Comparison of ENCODE assay signal across 8 cellular contexts in the genomic region with DNA sequence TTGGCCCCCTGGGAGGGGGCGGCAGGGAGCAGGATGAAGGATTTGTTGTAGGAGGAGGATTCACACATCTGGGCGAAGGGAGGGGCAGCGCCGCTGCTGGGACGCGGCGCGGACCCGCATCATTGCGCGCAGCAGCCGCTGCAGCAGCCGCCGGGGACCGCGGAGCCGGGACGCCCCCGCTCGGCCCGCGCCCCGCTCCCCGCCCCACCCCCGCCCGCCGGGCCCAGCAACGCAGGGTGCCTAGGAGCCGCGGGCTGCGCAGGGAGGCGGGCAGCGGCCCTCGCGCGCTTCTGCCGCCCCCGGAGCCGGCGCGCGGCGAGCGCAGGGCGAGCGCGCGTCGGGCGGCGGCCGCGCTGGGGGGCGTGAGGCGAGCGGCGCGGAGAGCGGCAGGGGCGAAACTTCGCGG. TPM values are rescaled to one million over a fixed set of nuclear protein-coding genes. Genes with fewer than 3 reads are reported as not detected.
DNase-seq lines count a peak whose midpoint lies in the region; ATAC-seq and TF ChIP-seq lines count a peak whose summit lies in the region.

No MANE protein-coding gene starts in this region.

- no peak overlapping the region for H3K27ac Mint-ChIP-seq in GM23338

- peak; percentile 53 for ATAC-seq in GM23338

- H3K9ac ChIP-seq in SK-N-MC (ENCODE audit: insufficient read length) = peak overlapping the region; percentile 83
- H3K9ac ChIP-seq in skeletal muscle satellite cell (ENCODE audit: low read depth, low read length) = peak overlapping the region; percentile 69

- DNase-seq in GM13977 (ENCODE audit: low spot score) (peak; percentile 38), GM23338 (ENCODE audit: low spot score) (peak; percentile 52), SK-N-MC (ENCODE audit: low read depth, low spot score) (no peak), germinal center (ENCODE audit: low spot score) (peak; percentile 10), H4 (ENCODE audit: low spot score) (no peak), NCI-H187 (lab: John Stamatoyannopoulos, UW) (no peak), cortex of kidney (lab: John Stamatoyannopoulos, UW) (no peak)

- H3K9me3 Mint-ChIP-seq in GM23338 = no peaks in the 10 kb centered on the region

- H3K9me3 ChIP-seq in SK-N-MC (ENCODE audit: low read depth, low read length) = no peaks in the 10 kb centered on the region
- no peaks in the 10 kb centered on the region for H3K9me3 ChIP-seq in skeletal muscle satellite cell (replicated peaks; ENCODE audit: low read length)

- peak overlapping the region; percentile 76 for H2AFZ ChIP-seq in GM23338

- no peaks in the 10 kb centered on the region for H3K9me2 ChIP-seq in GM23338 (ENCODE audit: insufficient read depth)

- H3K4me3 Mint-ChIP-seq in GM23338 = peak overlapping the region; percentile 88

- H3K27ac ChIP-seq in GM23338 (ENCODE audit: low read depth) (no peak overlapping the region), SK-N-MC (peak overlapping the region; percentile 86)

- no peaks in the 10 kb centered on the region for H3F3A ChIP-seq in GM23338 (replicated peaks; ENCODE audit: low read depth)

- no peaks in the 10 kb centered on the region for H3K36me3 Mint-ChIP-seq in GM23338 (ENCODE audit: low read depth)

- TF ChIP-seq CTCF in GM13977 (IDR thresholded peaks at IDR 0.05; ENCODE audit: extremely low read depth, insufficient read depth, missing control alignments) (no peak), GM23338 (conservative IDR thresholded peaks at IDR 0.05; ENCODE audit: low read depth in 2 of 2) (no peak)

- H3K4me1 ChIP-seq in GM23338 (ENCODE audit: insufficient read depth) (no peaks in the 10 kb centered on the region), skeletal muscle satellite cell (ENCODE audit: control insufficient read depth, insufficient read depth, low read length) (peaks cover 30% of the 10 kb centered on the region)

- H3K4me2 ChIP-seq in GM23338 = peak overlapping the region; percentile 79
- peak overlapping the region; percentile 90 for H3K4me2 ChIP-seq in skeletal muscle satellite cell (ENCODE audit: low read length)

- H3K79me2 ChIP-seq in GM23338 (replicated peaks; ENCODE audit: insufficient read depth) = no peaks in the 10 kb centered on the region

- H3K4me1 Mint-ChIP-seq in GM23338 = peaks cover 6% of the 10 kb centered on the region; the same call in 2 of the 3 replicates

- H3K27me3 Mint-ChIP-seq in GM23338 (ENCODE audit: insufficient read depth, low read depth, poor library complexity) = peaks cover 25% of the 10 kb centered on the region

- H3K4me3 ChIP-seq in GM23338 = peak overlapping the region; percentile 85
- H3K4me3 ChIP-seq in SK-N-MC = peak overlapping the region; percentile 89
- peak overlapping the region; percentile 82 for H3K4me3 ChIP-seq in skeletal muscle satellite cell (ENCODE audit: low read length)

- peaks cover 46% of the 10 kb centered on the region for H3K27me3 ChIP-seq in GM23338 (ENCODE audit: insufficient read depth)
- H3K27me3 ChIP-seq in skeletal muscle satellite cell (ENCODE audit: control insufficient read depth, insufficient read depth, low read length) = no peaks in the 10 kb centered on the region

- no peaks in the 10 kb centered on the region for H3K36me3 ChIP-seq in GM23338 (ENCODE audit: insufficient read depth)
- no peaks in the 10 kb centered on the region for H3K36me3 ChIP-seq in SK-N-MC (ENCODE audit: insufficient read depth, low read length)
- H3K36me3 ChIP-seq in skeletal muscle satellite cell (ENCODE audit: insufficient read depth, low read length) = no peaks in the 10 kb centered on the region

- no peaks in the 10 kb centered on the region for H4K20me1 ChIP-seq in GM23338 (replicated peaks; ENCODE audit: insufficient read depth)

- in situ Hi-C loops in GM13977 (cut with MboI; ENCODE audit: low pct_unique_long_range_greater_than_20kb, low sequenced_read_pairs, unreplicated experiment) = no loop called here

TF ChIP-seq in GM23338, 12 proteins besides CTCF, POLR2A, EP300 and RAD21:
- TF ChIP-seq, protein P1, sequence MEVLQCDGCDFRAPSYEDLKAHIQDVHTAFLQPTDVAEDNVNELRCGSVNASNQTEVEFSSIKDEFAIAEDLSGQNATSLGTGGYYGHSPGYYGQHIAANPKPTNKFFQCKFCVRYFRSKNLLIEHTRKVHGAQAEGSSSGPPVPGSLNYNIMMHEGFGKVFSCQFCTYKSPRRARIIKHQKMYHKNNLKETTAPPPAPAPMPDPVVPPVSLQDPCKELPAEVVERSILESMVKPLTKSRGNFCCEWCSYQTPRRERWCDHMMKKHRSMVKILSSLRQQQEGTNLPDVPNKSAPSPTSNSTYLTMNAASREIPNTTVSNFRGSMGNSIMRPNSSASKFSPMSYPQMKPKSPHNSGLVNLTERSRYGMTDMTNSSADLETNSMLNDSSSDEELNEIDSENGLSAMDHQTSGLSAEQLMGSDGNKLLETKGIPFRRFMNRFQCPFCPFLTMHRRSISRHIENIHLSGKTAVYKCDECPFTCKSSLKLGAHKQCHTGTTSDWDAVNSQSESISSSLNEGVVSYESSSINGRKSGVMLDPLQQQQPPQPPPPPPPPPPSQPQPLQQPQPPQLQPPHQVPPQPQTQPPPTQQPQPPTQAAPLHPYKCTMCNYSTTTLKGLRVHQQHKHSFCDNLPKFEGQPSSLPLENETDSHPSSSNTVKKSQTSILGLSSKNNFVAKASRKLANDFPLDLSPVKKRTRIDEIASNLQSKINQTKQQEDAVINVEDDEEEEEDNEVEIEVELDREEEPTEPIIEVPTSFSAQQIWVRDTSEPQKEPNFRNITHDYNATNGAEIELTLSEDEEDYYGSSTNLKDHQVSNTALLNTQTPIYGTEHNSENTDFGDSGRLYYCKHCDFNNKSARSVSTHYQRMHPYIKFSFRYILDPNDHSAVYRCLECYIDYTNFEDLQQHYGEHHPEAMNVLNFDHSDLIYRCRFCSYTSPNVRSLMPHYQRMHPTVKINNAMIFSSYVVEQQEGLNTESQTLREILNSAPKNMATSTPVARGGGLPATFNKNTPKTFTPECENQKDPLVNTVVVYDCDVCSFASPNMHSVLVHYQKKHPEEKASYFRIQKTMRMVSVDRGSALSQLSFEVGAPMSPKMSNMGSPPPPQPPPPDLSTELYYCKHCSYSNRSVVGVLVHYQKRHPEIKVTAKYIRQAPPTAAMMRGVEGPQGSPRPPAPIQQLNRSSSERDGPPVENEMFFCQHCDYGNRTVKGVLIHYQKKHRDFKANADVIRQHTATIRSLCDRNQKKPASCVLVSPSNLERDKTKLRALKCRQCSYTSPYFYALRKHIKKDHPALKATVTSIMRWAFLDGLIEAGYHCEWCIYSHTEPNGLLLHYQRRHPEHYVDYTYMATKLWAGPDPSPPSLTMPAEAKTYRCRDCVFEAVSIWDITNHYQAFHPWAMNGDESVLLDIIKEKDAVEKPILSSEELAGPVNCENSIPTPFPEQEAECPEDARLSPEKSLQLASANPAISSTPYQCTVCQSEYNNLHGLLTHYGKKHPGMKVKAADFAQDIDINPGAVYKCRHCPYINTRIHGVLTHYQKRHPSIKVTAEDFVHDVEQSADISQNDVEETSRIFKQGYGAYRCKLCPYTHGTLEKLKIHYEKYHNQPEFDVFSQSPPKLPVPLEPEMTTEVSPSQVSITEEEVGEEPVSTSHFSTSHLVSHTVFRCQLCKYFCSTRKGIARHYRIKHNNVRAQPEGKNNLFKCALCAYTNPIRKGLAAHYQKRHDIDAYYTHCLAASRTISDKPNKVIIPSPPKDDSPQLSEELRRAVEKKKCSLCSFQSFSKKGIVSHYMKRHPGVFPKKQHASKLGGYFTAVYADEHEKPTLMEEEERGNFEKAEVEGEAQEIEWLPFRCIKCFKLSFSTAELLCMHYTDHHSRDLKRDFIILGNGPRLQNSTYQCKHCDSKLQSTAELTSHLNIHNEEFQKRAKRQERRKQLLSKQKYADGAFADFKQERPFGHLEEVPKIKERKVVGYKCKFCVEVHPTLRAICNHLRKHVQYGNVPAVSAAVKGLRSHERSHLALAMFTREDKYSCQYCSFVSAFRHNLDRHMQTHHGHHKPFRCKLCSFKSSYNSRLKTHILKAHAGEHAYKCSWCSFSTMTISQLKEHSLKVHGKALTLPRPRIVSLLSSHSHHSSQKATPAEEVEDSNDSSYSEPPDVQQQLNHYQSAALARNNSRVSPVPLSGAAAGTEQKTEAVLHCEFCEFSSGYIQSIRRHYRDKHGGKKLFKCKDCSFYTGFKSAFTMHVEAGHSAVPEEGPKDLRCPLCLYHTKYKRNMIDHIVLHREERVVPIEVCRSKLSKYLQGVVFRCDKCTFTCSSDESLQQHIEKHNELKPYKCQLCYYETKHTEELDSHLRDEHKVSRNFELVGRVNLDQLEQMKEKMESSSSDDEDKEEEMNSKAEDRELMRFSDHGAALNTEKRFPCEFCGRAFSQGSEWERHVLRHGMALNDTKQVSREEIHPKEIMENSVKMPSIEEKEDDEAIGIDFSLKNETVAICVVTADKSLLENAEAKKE (CRISPR knock-in tag; IDR thresholded peaks at IDR 0.05) = no peak
- peak; percentile 0 for TF ChIP-seq EZH2phosphoT487 (IDR thresholded peaks at IDR 0.05; ENCODE audit: unreplicated experiment)

RNA-seq across cellular contexts. Expression of a gene that starts 0.2 kb away (rescaled TPM):
- total RNA-seq in GM23338 (2014; rRNA removed; shearing (Covaris generic)) = 1.1 TPM in 1 of 2 replicates, not detected in the other
- polyA plus RNA-seq in GM23338 (2016; fragmentation: Nextera tagmentation; extraction: Ambion mirVana) = 0.39 TPM in 1 of 2 replicates, not detected in the other
- total RNA-seq in skeletal muscle satellite cell (2012; rRNA removed) = not detected in 2 replicates
- 0.23 and 0.45 TPM in 2 replicates for total RNA-seq in H4 (2014; rRNA removed; shearing (Covaris generic))

Comparison
In these comparisons a context has a peak if more than half of its experiments do, and no peak if none do; other contexts are left out.
1. DNase-seq: peak in GM13977 (single experiment), GM23338 (single experiment) and germinal center (single experiment); none in SK-N-MC (single experiment), H4 (single experiment), NCI-H187 (0 of 2) and cortex of kidney (single experiment).
2. Peak in every context shown above with its lines, with median percentiles within 50 percentile points of each other: H3K4me3 ChIP-seq.